11 cellular contexts compared by ENCODE assay signal in the genomic region with DNA sequence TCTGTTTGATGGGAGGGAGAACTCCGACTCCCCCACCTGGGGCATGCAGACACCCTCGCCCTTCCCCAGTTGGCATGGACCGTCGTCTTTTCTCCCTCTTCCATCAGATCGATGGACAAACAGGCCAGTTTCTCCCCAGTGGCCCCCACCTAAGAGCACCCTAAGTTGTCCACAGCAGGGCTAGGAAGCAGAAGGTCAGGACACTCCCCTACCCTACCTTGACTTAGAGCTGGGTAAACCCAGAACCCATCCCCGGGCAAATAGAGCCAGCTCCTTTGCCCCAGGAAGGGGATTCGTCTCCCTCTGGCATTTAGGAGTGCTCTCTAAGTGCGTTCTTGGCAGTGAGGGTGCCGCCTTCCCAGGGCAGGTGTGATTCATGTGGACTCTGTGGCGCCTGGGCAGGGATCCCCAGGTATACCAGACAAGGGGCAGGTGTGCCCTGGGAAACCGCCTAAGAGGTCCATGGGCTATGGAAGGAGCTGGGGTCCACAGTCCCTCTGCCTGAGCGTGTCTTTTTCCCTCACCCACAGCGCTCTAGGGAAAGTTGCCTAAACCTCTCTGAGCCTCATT. TPM values are rescaled to one million over a fixed set of nuclear protein-coding genes. Genes with fewer than 3 reads are reported as not detected.
DNase-seq lines count a peak whose midpoint lies in the region; ATAC-seq, FAIRE-seq and TF ChIP-seq lines count a peak whose summit lies in the region.
"Had no signal": no experiment of that assay in that cellular context is flagged by ENCODE, and none has a peak within 500 bp of the region (broad histone marks: within the 10 kb centered on the region; RNA-seq: fewer than 3 reads in every experiment).

No MANE protein-coding gene starts in this region.

- no peaks in the 10 kb centered on the region for H3K36me3 ChIP-seq in CD4-positive, CD25-positive, alpha-beta regulatory T cell (ENCODE audit: control insufficient read depth, insufficient read depth, low read length)
- H3K36me3 ChIP-seq in breast epithelium: no peaks in the 10 kb centered on the region
- H3K36me3 ChIP-seq: uterus had no signal

- no peak overlapping the region for H3K27ac ChIP-seq in CD4-positive, CD25-positive, alpha-beta regulatory T cell (ENCODE audit: insufficient read depth, low read length, poor library complexity, severe bottlenecking)
- H3K27ac ChIP-seq in breast epithelium: no peak overlapping the region
- H3K27ac ChIP-seq: uterus had no signal

- H3K27me3 ChIP-seq in CD4-positive, CD25-positive, alpha-beta regulatory T cell (ENCODE audit: control insufficient read depth, insufficient read depth, low read length): no peaks in the 10 kb centered on the region
- peaks cover 6 to 61% of the 10 kb centered on the region in 2 donors for H3K27me3 ChIP-seq in breast epithelium

- peaks cover 0 to 42% (median 3%) of the 10 kb centered on the region in 4 donors for H3K4me1 Mint-ChIP-seq in CD4-positive, CD25-positive, alpha-beta regulatory T cell
- peaks cover 63% of the 10 kb centered on the region for H3K4me1 Mint-ChIP-seq in activated CD8-positive, alpha-beta T cell treated with anti-CD3 and anti-CD28 coated beads for 36 hours (ENCODE audit: low read depth)
- peaks cover 29% of the 10 kb centered on the region for H3K4me1 Mint-ChIP-seq in memory B cell

- H3K27me3 Mint-ChIP-seq in CD4-positive, CD25-positive, alpha-beta regulatory T cell: peaks cover 10% of the 10 kb centered on the region
- H3K27me3 Mint-ChIP-seq in activated CD8-positive, alpha-beta T cell treated with anti-CD3 and anti-CD28 coated beads for 36 hours: no peaks in the 10 kb centered on the region
- no peaks in the 10 kb centered on the region for H3K27me3 Mint-ChIP-seq in memory B cell

- intact Hi-C loops in activated CD8-positive, alpha-beta T cell treated with anti-CD3 and anti-CD28 coated beads for 36 hours (cut with micrococcal nuclease): no loop called here
- intact Hi-C loops in breast epithelium (cut with DNase I; ENCODE audit: low total_unique reads): no loop called here

- DNase-seq in CD4-positive, CD25-positive, alpha-beta regulatory T cell: no peak
- DNase-seq in GM12892 (ENCODE audit: insufficient read length) (no peak), memory B cell (ENCODE audit: low spot score in 2 of 2) (no peak), GM19238 (ENCODE audit: insufficient read length, low spot score) (no peak), breast epithelium (ENCODE audit: low spot score in 2 of 2) (no peak)
- DNase-seq in activated CD8-positive, alpha-beta T cell treated with anti-CD3 and anti-CD28 coated beads for 36 hours: no peak
- no peak for DNase-seq in stimulated activated CD4-positive, alpha-beta T cell treated with anti-CD3 and anti-CD28 coated beads, Interleukin-2, amount 100 ng/mL, for 24 hours
- DNase-seq: uterus had no signal

- ATAC-seq in CD4-positive, CD25-positive, alpha-beta regulatory T cell (ENCODE audit: low read depth in 2 of 2): no peak
- ATAC-seq in activated CD8-positive, alpha-beta T cell treated with anti-CD3 and anti-CD28 coated beads for 36 hours: no peak
- no peak for ATAC-seq in memory B cell (ENCODE audit: low read depth)
- no peak for ATAC-seq in GM21515 (IDR thresholded peaks at IDR 0.05; ENCODE audit: unreplicated experiment)

- TF ChIP-seq POLR2A in GM12892 (IDR thresholded peaks at IDR 0.05; ENCODE audit: low read depth, low read length) (0 out of 2 replicates have a peak, but pooled peaks have one; percentile 40), breast epithelium (IDR thresholded peaks at IDR 0.05) (no peak)

- peak overlapping the region; percentile 13 for H3K4me3 ChIP-seq in CD4-positive, CD25-positive, alpha-beta regulatory T cell (ENCODE audit: low read depth, low read length)
- peak overlapping the region in 1 of 3 donors; percentile 59 for H3K4me3 ChIP-seq in breast epithelium
- H3K4me3 ChIP-seq: lung had no signal

- no peaks in the 10 kb centered on the region for H3K9me3 ChIP-seq in CD4-positive, CD25-positive, alpha-beta regulatory T cell (ENCODE audit: control insufficient read depth in 2 of 2, low read length in 2 of 2)
- no peaks in the 10 kb centered on the region for H3K9me3 ChIP-seq in breast epithelium
- H3K9me3 ChIP-seq: uterus had no signal

- TF ChIP-seq CTCF in activated CD8-positive, alpha-beta T cell treated with anti-CD3 and anti-CD28 coated beads for 36 hours (IDR thresholded peaks at IDR 0.05): no peak
- no peak for TF ChIP-seq CTCF in breast epithelium (IDR thresholded peaks at IDR 0.05)

- peaks cover 0 to 2% (median 0%) of the 10 kb centered on the region in 7 donors for H3K9me3 Mint-ChIP-seq in CD4-positive, CD25-positive, alpha-beta regulatory T cell
- H3K9me3 Mint-ChIP-seq in activated CD8-positive, alpha-beta T cell treated with anti-CD3 and anti-CD28 coated beads for 36 hours: no peaks in the 10 kb centered on the region
- no peaks in the 10 kb centered on the region for H3K9me3 Mint-ChIP-seq in memory B cell

- H3K4me3 Mint-ChIP-seq in CD4-positive, CD25-positive, alpha-beta regulatory T cell: peak overlapping the region; percentile 64 to 82 (median 76)
- peak overlapping the region; percentile 73 for H3K4me3 Mint-ChIP-seq in activated CD8-positive, alpha-beta T cell treated with anti-CD3 and anti-CD28 coated beads for 36 hours
- H3K4me3 Mint-ChIP-seq in memory B cell: peak overlapping the region; percentile 46

- H3K36me3 Mint-ChIP-seq in CD4-positive, CD25-positive, alpha-beta regulatory T cell: peaks cover 2% of the 10 kb centered on the region
- peaks cover 77% of the 10 kb centered on the region for H3K36me3 Mint-ChIP-seq in activated CD8-positive, alpha-beta T cell treated with anti-CD3 and anti-CD28 coated beads for 36 hours (ENCODE audit: low read depth)
- H3K36me3 Mint-ChIP-seq in memory B cell: peaks cover 2% of the 10 kb centered on the region

- peak; percentile 27 for FAIRE-seq in GM12892 (lab: Jason Lieb, UNC)
- FAIRE-seq: GM18507 had no signal

- H3K4me1 ChIP-seq in CD4-positive, CD25-positive, alpha-beta regulatory T cell (ENCODE audit: control insufficient read depth, insufficient read depth, low read length, poor library complexity, severe bottlenecking): peaks cover 41% of the 10 kb centered on the region
- H3K4me1 ChIP-seq in breast epithelium: no peaks in the 10 kb centered on the region

- CTCF ChIA-PET in activated CD8-positive, alpha-beta T cell treated with anti-CD3 and anti-CD28 coated beads for 36 hours (lab: Charles Lee): interaction anchor here (0.6 to 7.5 kb wide), 34 partner anchors 8 to 274 kb away, joined by 3 to 53 read pairs (median 4); no protein-coding TSS in a partner anchor

- POLR2A ChIA-PET in activated CD8-positive, alpha-beta T cell treated with anti-CD3 and anti-CD28 coated beads for 36 hours (lab: Charles Lee): interaction anchor here (0.8 to 3.9 kb wide), 10 partner anchors 8 to 308 kb away, joined by 3 to 17 read pairs (median 4); no protein-coding TSS in a partner anchor

- H3K27ac Mint-ChIP-seq in CD4-positive, CD25-positive, alpha-beta regulatory T cell: peak overlapping the region; percentile 52 to 65 (median 54)
- peak overlapping the region; percentile 88 for H3K27ac Mint-ChIP-seq in activated CD8-positive, alpha-beta T cell treated with anti-CD3 and anti-CD28 coated beads for 36 hours
- H3K27ac Mint-ChIP-seq in memory B cell: peak overlapping the region; percentile 41

RNA-seq across cellular contexts. Expression of gene RUNX3, which starts 2.7 kb away (rescaled TPM):
- total RNA-seq in CD4-positive, CD25-positive, alpha-beta regulatory T cell: 268 TPM
- polyA plus RNA-seq in CD4-positive, CD25-positive, alpha-beta regulatory T cell: 10 to 100 TPM; 12.0 to 23.3 (median 15.8) TPM
- polyA plus RNA-seq in GM12892 (2012; ENCODE audit: missing spikeins): 38.6 TPM
- 100 to 1,000 TPM; 180 to 183 TPM for total RNA-seq in activated CD8-positive, alpha-beta T cell treated with anti-CD3 and anti-CD28 coated beads for 36 hours
- total RNA-seq in breast epithelium: 1 to 10 TPM; 1.9 to 9.1 (median 5.6) TPM

Comparison
In these comparisons a context has a peak if more than half of its experiments do, and no peak if none do; other contexts are left out.
1. RNA of gene RUNX3, which starts 2.7 kb away (total RNA-seq): 268 TPM in CD4-positive, CD25-positive, alpha-beta regulatory T cell (single experiment) and 180 to 183 TPM in activated CD8-positive, alpha-beta T cell treated with anti-CD3 and anti-CD28 coated beads for 36 hours; 1.9 to 9.1 TPM in breast epithelium; every median in the first group is over 10 times any median in the second.
2. Peak in every context shown above with its lines, with median percentiles within 50 percentile points of each other: H3K27ac Mint-ChIP-seq and H3K4me3 Mint-ChIP-seq.